8 cellular contexts compared by ENCODE assay signal in the genomic region with DNA sequence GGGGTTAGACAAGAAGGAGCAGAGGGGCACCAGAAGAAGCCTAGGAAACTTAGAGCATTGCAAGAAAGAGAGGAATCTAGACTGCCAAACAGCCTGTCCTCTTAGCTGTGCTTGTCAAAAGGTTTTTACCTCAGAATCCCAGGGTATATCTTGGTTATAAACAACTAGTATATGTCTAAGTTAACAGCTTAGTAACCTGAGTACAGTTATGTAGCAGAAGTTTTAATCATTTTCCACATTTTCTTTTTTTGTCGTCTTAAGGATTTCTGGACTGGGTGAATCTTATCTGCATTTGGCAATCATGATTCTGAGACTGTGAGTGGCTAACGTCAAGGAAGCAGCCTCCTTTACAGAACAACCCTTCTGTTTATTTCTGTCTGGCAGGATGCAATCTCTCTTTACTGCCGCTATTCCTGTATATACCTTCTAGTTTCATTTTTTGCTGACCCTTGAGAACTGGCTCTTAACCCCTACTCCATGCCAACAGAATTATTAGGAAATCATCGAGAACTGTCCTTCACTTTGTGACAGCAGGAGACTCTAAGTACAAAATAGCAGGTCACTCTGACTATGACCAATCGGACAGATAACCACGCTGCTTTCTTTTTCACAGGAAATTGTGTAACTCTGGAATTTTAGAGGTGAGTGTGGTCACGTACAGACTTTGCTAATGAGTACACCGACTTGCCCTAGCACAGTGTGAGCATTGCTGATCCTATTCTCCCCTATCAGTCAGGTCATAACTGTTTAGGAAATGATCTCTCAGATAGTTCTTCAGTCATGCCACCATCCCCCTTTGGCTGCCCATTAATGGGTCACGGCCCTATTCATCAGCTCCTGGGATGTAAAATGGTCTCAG. TPM values are rescaled to one million over a fixed set of nuclear protein-coding genes. Genes with fewer than 3 reads are reported as not detected.
A peak's percentile ranks its signal among the peaks of the same experiment; 100 is the strongest.
DNase-seq lines count a peak whose midpoint lies in the region; ATAC-seq and TF ChIP-seq lines count a peak whose summit lies in the region.

No MANE protein-coding gene starts in this region.

- no peaks in the 10 kb centered on the region for H4K20me1 ChIP-seq in osteoblast (ENCODE audit: insufficient read depth, low read length)

- H3K79me2 ChIP-seq in osteoblast (ENCODE audit: insufficient read depth, low read length) = no peaks in the 10 kb centered on the region

- peak; percentile 3 for DNase-seq in GDM1 (lab: John Stamatoyannopoulos, UW)
- peak; percentile 77 for DNase-seq in HPDE6-E6E7 (ENCODE audit: extremely low spot score)
- no peak for DNase-seq in esophagus squamous epithelium (lab: John Stamatoyannopoulos, UW)
- peak; percentile 77 for DNase-seq in osteoblast (ENCODE audit: insufficient read length, low spot score, missing footprints)
- DNase-seq in GOT3 (lab: John Stamatoyannopoulos, UW) = no peak
- no peak for DNase-seq in NCI-H1694 treated with DMSO at 0.1 percent for 48 hours (lab: John Stamatoyannopoulos, UW)

- peaks cover 0 to 11% (median 3%) of the 10 kb centered on the region in 3 donors for H3K4me1 ChIP-seq in esophagus squamous epithelium
- peaks cover 16% of the 10 kb centered on the region for H3K4me1 ChIP-seq in osteoblast (ENCODE audit: insufficient read depth, low read length)

- peak overlapping the region; percentile 90 for H2AFZ ChIP-seq in osteoblast (ENCODE audit: low read length)

- ATAC-seq in GM21390 (IDR thresholded peaks at IDR 0.05; ENCODE audit: unreplicated experiment) = peak; percentile 93

- no peaks in the 10 kb centered on the region for H3K9me3 ChIP-seq in esophagus squamous epithelium
- H3K9me3 ChIP-seq in osteoblast (ENCODE audit: low read depth, low read length) = no peaks in the 10 kb centered on the region

- no peak for TF ChIP-seq CTCF in VCaP (conservative IDR thresholded peaks at IDR 0.05)
- no peak for TF ChIP-seq CTCF in esophagus squamous epithelium (IDR thresholded peaks at IDR 0.05)
- TF ChIP-seq CTCF in osteoblast (IDR thresholded peaks at IDR 0.05; ENCODE audit: extremely low read depth, low read depth, low read length) = no peak

- H3K36me3 ChIP-seq in esophagus squamous epithelium (no peaks in the 10 kb centered on the region), osteoblast (ENCODE audit: insufficient read depth, low read length) (no peaks in the 10 kb centered on the region)

- intact Hi-C loops in esophagus squamous epithelium (cut with DNase I) = no loop called here

- H3K27ac ChIP-seq in VCaP = peak overlapping the region; percentile 61
- H3K27ac ChIP-seq in esophagus squamous epithelium = peak overlapping the region in 3 of 4 donors; percentile 58 to 73 (median 73)
- H3K27ac ChIP-seq in osteoblast (ENCODE audit: low read depth, low read length) = peak overlapping the region; percentile 71

- peak overlapping the region; percentile 88 for H3K4me2 ChIP-seq in osteoblast (ENCODE audit: insufficient read depth, low read length)

- no peaks in the 10 kb centered on the region for H3K27me3 ChIP-seq in esophagus squamous epithelium
- no peaks in the 10 kb centered on the region for H3K27me3 ChIP-seq in osteoblast (ENCODE audit: insufficient read depth, low read length)

- whole genome bisulfite sequencing in esophagus squamous epithelium, 2 donors = 13 to 24% methylated on average over 9 of the region's 9 CpGs

- H3K4me3 ChIP-seq in esophagus squamous epithelium (peak overlapping the region in 3 of 4 donors; percentile 27 to 59 (median 28)), osteoblast (ENCODE audit: insufficient read depth, low read length) (peak overlapping the region; percentile 71)

- TF ChIP-seq POLR2A in esophagus squamous epithelium (IDR thresholded peaks at IDR 0.05) = no peak

RNA-seq across cellular contexts. Expression of a gene that starts 3.3 kb away (rescaled TPM):
- 10 to 100 TPM in 2 of 4 donors, under 1 TPM in 1, not detected in 1; 0.97 to 17.9 (median 15.8) TPM for total RNA-seq in esophagus squamous epithelium
- 0.88 and 1.4 TPM in 2 replicates for total RNA-seq in osteoblast

Comparison
In these comparisons a context has a peak if more than half of its experiments do, and no peak if none do; other contexts are left out.
1. DNase-seq: peak in GDM1 (single experiment), HPDE6-E6E7 (single experiment) and osteoblast (single experiment); none in esophagus squamous epithelium (single experiment), GOT3 (single experiment) and NCI-H1694 treated with DMSO at 0.1 percent for 48 hours (single experiment).
2. Peak in every context shown above with its lines, with median percentiles within 50 percentile points of each other: H3K27ac ChIP-seq.